Comparison of ENCODE assay signal across 1 cellular context in genomic region chr5:65893749-65894430, GRCh38.
TF ChIP-seq lines count a peak whose summit lies in the region.

No MANE protein-coding gene starts in this region.

TF ChIP-seq in HepG2, 621 proteins besides CTCF, POLR2A, EP300 and RAD21:
- TF ChIP-seq MAFF (IDR thresholded peaks at IDR 0.05; ENCODE audit: low read depth, low read length): 0 out of 2 replicates have a peak, but pooled peaks have one; percentile 28
- no peak for TF ChIP-seq ZNF263 (CRISPR knock-in tag; IDR thresholded peaks at IDR 0.05)
- TF ChIP-seq MAFK (conservative IDR thresholded peaks at IDR 0.05 in 1 of 2, IDR thresholded peaks at IDR 0.05 in 1 of 2; ENCODE audit: low read length in 2 of 2): peak in 1 of 2 experiments; percentile 43; a peak in 1 of 4 replicates
